Comparison of ENCODE assay signal across 2 cellular contexts in genomic region chr20:47309806-47310426, GRCh38.
TF ChIP-seq lines count a peak whose summit lies in the region.

No MANE protein-coding gene starts in this region.

TF ChIP-seq in HEK293, 187 proteins besides CTCF, POLR2A, EP300 and RAD21 (continued from another document):
- TF ChIP-seq ZNF692 (tag by site-specific recombination; IDR thresholded peaks at IDR 0.05) (peak; percentile 70; the same call in 1 of the 2 replicates), YY1 (tag by site-specific recombination; IDR thresholded peaks at IDR 0.05) (no peak), ZFP69B (tag by site-specific recombination; IDR thresholded peaks at IDR 0.05) (0 out of 2 replicates have a peak, but pooled peaks have one; percentile 37), ZNF157 (tag by site-specific recombination; IDR thresholded peaks at IDR 0.05) (no peak), ZNF10 (tag by site-specific recombination; IDR thresholded peaks at IDR 0.05) (no peak), ZNF266 (tag by site-specific recombination; IDR thresholded peaks at IDR 0.05; ENCODE audit: low read depth) (no peak), ZNF555 (tag by site-specific recombination; conservative IDR thresholded peaks at IDR 0.05) (no peak), ZSCAN18 (tag by site-specific recombination; IDR thresholded peaks at IDR 0.05) (no peak), BCL6B (tag by site-specific recombination; IDR thresholded peaks at IDR 0.05) (no peak), ZBTB17 (tag by site-specific recombination; IDR thresholded peaks at IDR 0.05) (no peak), ZNF585B (tag by site-specific recombination; IDR thresholded peaks at IDR 0.05) (no peak)
TF ChIP-seq in HEK293: peak in this region for 2.

TF ChIP-seq in K562, 482 proteins besides CTCF, POLR2A, EP300 and RAD21 (continued from another document):
- TF ChIP-seq ZBED1 (IDR thresholded peaks at IDR 0.05) (no peak), NFRKB (IDR thresholded peaks at IDR 0.05; ENCODE audit: low read depth) (no peak), ZBTB11 (CRISPR knock-in tag; IDR thresholded peaks at IDR 0.05) (peak in 1 of 3 experiments; percentile 68; a peak in 2 of 6 replicates), ZBTB26 (CRISPR knock-in tag; IDR thresholded peaks at IDR 0.05) (no peak)
